Comparison of ENCODE assay signal across 23 cellular contexts in genomic region chr14:22747769-22748168, GRCh38.
"Had no signal": no experiment of that assay in that cellular context is flagged by ENCODE, and none has a peak within 500 bp of the region (broad histone marks: within the 10 kb centered on the region; RNA-seq: fewer than 3 reads in every experiment).

No MANE protein-coding gene starts in this region.

- H3K27me3 ChIP-seq: brain microvascular endothelial cell, cardiac muscle cell, MG63 had no signal

- ATAC-seq: activated T-cell treated with anti-CD3 and anti-CD28 coated beads, Interleukin-2, amount 50 U/mL, for 4 hours; activated T-helper 17 cell treated with anti-CD3 and anti-CD28 coated beads, Interleukin-2, amount 50 U/mL, for 72 hours; PC-3 had no signal

- DNase-seq: activated CD4-positive, alpha-beta memory T cell treated with anti-CD3 and anti-CD28 coated beads for 36 hours; activated CD4-positive, alpha-beta T cell treated with anti-CD3 and anti-CD28 coated beads, Interleukin-2, amount 10 ng/mL, durations not matched to agents 7 days and 5 days; activated CD4-positive, CD25-positive, alpha-beta regulatory T cell; activated CD8-positive, alpha-beta memory T cell treated with anti-CD3 and anti-CD28 coated beads for 24 hours; activated gamma-delta T cell; activated naive CD4-positive, alpha-beta T cell treated with anti-CD3 and anti-CD28 coated beads for 36 hours; activated T-cell treated with anti-CD3 and anti-CD28 coated beads, Interleukin-2, amount 50 U/mL, for 4 hours; amygdala; brain microvascular endothelial cell; MG63; NCI-H1092 treated with DMSO at 0.1 percent for 48 hours; NCI-H1417 treated with DMSO at 0.1 percent for 48 hours; NCI-H1694; NCI-H2081; NCI-H446; NCI-H524; PC-3; SHP77; T-helper 2 cell; T1000 had no signal

- H3K27ac ChIP-seq: brain microvascular endothelial cell, cardiac muscle cell had no signal

- H3K4me3 Mint-ChIP-seq: activated CD4-positive, alpha-beta memory T cell treated with anti-CD3 and anti-CD28 coated beads for 36 hours; activated CD4-positive, alpha-beta T cell treated with anti-CD3 and anti-CD28 coated beads, Interleukin-2, amount 10 ng/mL, durations not matched to agents 7 days and 5 days; activated naive CD4-positive, alpha-beta T cell treated with anti-CD3 and anti-CD28 coated beads for 36 hours; activated naive CD8-positive, alpha-beta T cell; activated T-cell treated with anti-CD3 and anti-CD28 coated beads, Interleukin-2, amount 50 U/mL, for 4 hours; activated T-helper 17 cell treated with anti-CD3 and anti-CD28 coated beads, Interleukin-2, amount 50 U/mL, for 72 hours had no signal

- H3K36me3 ChIP-seq: brain microvascular endothelial cell, cardiac muscle cell, MG63 had no signal

- H3K27ac Mint-ChIP-seq: activated CD4-positive, alpha-beta memory T cell treated with anti-CD3 and anti-CD28 coated beads for 36 hours; activated CD4-positive, alpha-beta T cell treated with anti-CD3 and anti-CD28 coated beads, Interleukin-2, amount 10 ng/mL, durations not matched to agents 7 days and 5 days; activated naive CD4-positive, alpha-beta T cell treated with anti-CD3 and anti-CD28 coated beads for 36 hours; activated naive CD8-positive, alpha-beta T cell; activated T-helper 17 cell treated with anti-CD3 and anti-CD28 coated beads, Interleukin-2, amount 50 U/mL, for 72 hours had no signal

- H3K36me3 Mint-ChIP-seq: activated CD4-positive, alpha-beta memory T cell treated with anti-CD3 and anti-CD28 coated beads for 36 hours; activated naive CD8-positive, alpha-beta T cell had no signal

- H3K9me3 Mint-ChIP-seq: activated CD4-positive, alpha-beta memory T cell treated with anti-CD3 and anti-CD28 coated beads for 36 hours; activated CD4-positive, alpha-beta T cell treated with anti-CD3 and anti-CD28 coated beads, Interleukin-2, amount 10 ng/mL, durations not matched to agents 7 days and 5 days; activated naive CD4-positive, alpha-beta T cell treated with anti-CD3 and anti-CD28 coated beads for 36 hours; activated T-cell treated with anti-CD3 and anti-CD28 coated beads, Interleukin-2, amount 50 U/mL, for 4 hours; activated T-helper 17 cell treated with anti-CD3 and anti-CD28 coated beads, Interleukin-2, amount 50 U/mL, for 72 hours had no signal

- H3K4me1 Mint-ChIP-seq: activated T-helper 17 cell treated with anti-CD3 and anti-CD28 coated beads, Interleukin-2, amount 50 U/mL, for 72 hours had no signal

- H3K4me3 ChIP-seq: cardiac muscle cell, MG63 had no signal
